ENCODE assay signal across 29 cellular contexts in genomic region chr1:24648919-24649318, GRCh38.
"Had no signal": no experiment of that assay in that cellular context is flagged by ENCODE, and none has a peak within 500 bp of the region (broad histone marks: within the 10 kb centered on the region; RNA-seq: fewer than 3 reads in every experiment).

No MANE protein-coding gene starts in this region.

- H3K9me3 Mint-ChIP-seq: activated CD8-positive, alpha-beta T cell treated with anti-CD3 and anti-CD28 coated beads for 36 hours; activated naive CD8-positive, alpha-beta T cell treated with anti-CD3 and anti-CD28 coated beads, Interleukin-2, amount 10 ng/mL, durations not matched to agents 7 days and 5 days; activated T-helper 17 cell treated with anti-CD3 and anti-CD28 coated beads, Interleukin-2, amount 50 U/mL, for 72 hours; immature natural killer cell; naive B cell; T-cell had no signal

- H3K27ac ChIP-seq: brain microvascular endothelial cell, coronary artery, dorsolateral prefrontal cortex, heart left ventricle, ovary, right lobe of liver, upper lobe of left lung, VCaP had no signal

- H3K27me3 Mint-ChIP-seq: activated CD8-positive, alpha-beta T cell treated with anti-CD3 and anti-CD28 coated beads for 36 hours; activated naive CD8-positive, alpha-beta T cell treated with anti-CD3 and anti-CD28 coated beads, Interleukin-2, amount 10 ng/mL, durations not matched to agents 7 days and 5 days; activated T-helper 17 cell treated with anti-CD3 and anti-CD28 coated beads, Interleukin-2, amount 50 U/mL, for 72 hours; naive B cell; progenitor cell of endocrine pancreas; T-cell had no signal

- DNase-seq: activated CD4-positive, alpha-beta T cell treated with anti-CD3 and anti-CD28 coated beads for 48 hours; activated CD8-positive, alpha-beta T cell treated with anti-CD3 and anti-CD28 coated beads for 36 hours; activated gamma-delta T cell treated with Interleukin-2 at 50 U/mL for 16 hours; activated naive CD8-positive, alpha-beta T cell treated with anti-CD3 and anti-CD28 coated beads, Interleukin-2, amount 10 ng/mL, durations not matched to agents 7 days and 5 days; amniotic stem cell; brain microvascular endothelial cell; dorsolateral prefrontal cortex; effector memory CD4-positive, alpha-beta T cell; foreskin fibroblast; heart left ventricle; hypothalamus; immature natural killer cell; kidney; left colon; mammary epithelial cell; naive B cell; ovary; right lobe of liver; stimulated activated CD4-positive, alpha-beta T cell treated with anti-CD3 and anti-CD28 coated beads, Interleukin-2, amount 100 ng/mL, for 48 hours; stimulated activated naive CD8-positive, alpha-beta T cell treated with anti-CD3 and anti-CD28 coated beads, Interleukin-15, Interleukin-2, amounts not matched to agents 100 U/mL and 50 U/mL, for 24 hours; substantia nigra; T-cell; T-helper 9 cell; upper lobe of left lung had no signal

- ATAC-seq: activated CD8-positive, alpha-beta T cell treated with anti-CD3 and anti-CD28 coated beads for 36 hours; activated T-helper 17 cell treated with anti-CD3 and anti-CD28 coated beads, Interleukin-2, amount 50 U/mL, for 72 hours; esophagus mucosa; heart left ventricle; left colon; right lobe of liver; stimulated activated naive CD8-positive, alpha-beta T cell treated with anti-CD3 and anti-CD28 coated beads, Interleukin-15, Interleukin-2, amounts not matched to agents 100 U/mL and 50 U/mL, for 24 hours; T-cell had no signal

- H3K27ac Mint-ChIP-seq: immature natural killer cell, progenitor cell of endocrine pancreas, T-cell had no signal

- H3K4me3 Mint-ChIP-seq: activated CD8-positive, alpha-beta T cell treated with anti-CD3 and anti-CD28 coated beads for 36 hours; activated naive CD8-positive, alpha-beta T cell treated with anti-CD3 and anti-CD28 coated beads, Interleukin-2, amount 10 ng/mL, durations not matched to agents 7 days and 5 days; activated T-helper 17 cell treated with anti-CD3 and anti-CD28 coated beads, Interleukin-2, amount 50 U/mL, for 72 hours; immature natural killer cell; T-cell had no signal
